12 cellular contexts compared by ENCODE assay signal in the genomic region with DNA sequence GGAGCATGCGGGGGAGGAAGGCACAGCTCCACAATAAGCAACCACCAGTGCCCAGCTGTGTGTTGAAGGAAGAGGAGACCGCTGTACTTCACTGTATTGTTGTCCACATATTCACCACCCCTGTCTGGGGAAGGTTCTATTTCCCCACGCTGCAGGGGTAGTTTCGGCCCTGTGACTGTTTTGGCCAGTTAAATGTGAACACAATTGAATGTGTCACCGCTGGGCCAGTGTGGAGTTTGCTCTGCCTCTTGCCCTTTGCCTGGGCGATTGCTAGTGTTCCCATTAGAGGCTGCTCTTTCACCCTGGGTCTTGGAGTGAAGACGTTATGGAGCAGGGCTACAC. TPM values are rescaled to one million over a fixed set of nuclear protein-coding genes. Genes with fewer than 3 reads are reported as not detected.
DNase-seq lines count a peak whose midpoint lies in the region; ATAC-seq and TF ChIP-seq lines count a peak whose summit lies in the region.
"Had no signal": no experiment of that assay in that cellular context is flagged by ENCODE, and none has a peak within 500 bp of the region (broad histone marks: within the 10 kb centered on the region; RNA-seq: fewer than 3 reads in every experiment).

No MANE protein-coding gene starts in this region.

- H3K4me3 ChIP-seq in mammary epithelial cell (replicated peaks in 1 of 3; ENCODE audit: insufficient read depth in 1 of 3, low read depth in 2 of 3, low read length in 3 of 3) (no peak overlapping the region), iPS-20b (ENCODE audit: low read length) (no peak overlapping the region), gastrocnemius medialis (no peak overlapping the region)
- H3K4me3 ChIP-seq: GM12878 had no signal

- H3K9me3 ChIP-seq in mammary epithelial cell (replicated peaks; ENCODE audit: insufficient read depth, low read length) (no peaks in the 10 kb centered on the region), iPS-20b (ENCODE audit: insufficient read depth, low read depth, low read length) (no peaks in the 10 kb centered on the region), gastrocnemius medialis (no peaks in the 10 kb centered on the region)

- no peak overlapping the region for H2AFZ ChIP-seq in mammary epithelial cell (ENCODE audit: low read depth, low read length)

- intact Hi-C loops in mammary epithelial cell (cut with micrococcal nuclease) = loop anchor here (2.0 kb wide), 1 partner anchor 33 kb away; the partner anchor contains the start of gene UBE4B
- intact Hi-C loops in gastrocnemius medialis (cut with DNase I; ENCODE audit: low total_unique reads) = loop anchor here (5.0 kb wide), 2 partner anchors 42 to 247 kb away; no protein-coding TSS in a partner anchor

- H3K36me3 ChIP-seq in mammary epithelial cell (ENCODE audit: insufficient read depth, low read length) = no peaks in the 10 kb centered on the region
- H3K36me3 ChIP-seq in iPS-20b (ENCODE audit: insufficient read depth, low read depth, low read length) = no peaks in the 10 kb centered on the region
- no peaks in the 10 kb centered on the region for H3K36me3 ChIP-seq in gastrocnemius medialis

- no peak for TF ChIP-seq POLR2A in gastrocnemius medialis (IDR thresholded peaks at IDR 0.05)

- H3K27me3 ChIP-seq in mammary epithelial cell (ENCODE audit: insufficient read depth, low read length) (no peaks in the 10 kb centered on the region), iPS-20b (ENCODE audit: insufficient read depth, low read length) (no peaks in the 10 kb centered on the region), gastrocnemius medialis (no peaks in the 10 kb centered on the region)

- peaks cover 70% of the 10 kb centered on the region for H3K79me2 ChIP-seq in mammary epithelial cell (ENCODE audit: insufficient read depth, low read length)

- H4K20me1 ChIP-seq in mammary epithelial cell (ENCODE audit: insufficient read depth, low read length) = no peaks in the 10 kb centered on the region

- CTCF ChIA-PET in mammary epithelial cell (lab: Charles Lee; ENCODE audit: low non-redundant PET) = no interaction called here

- H3K4me1 ChIP-seq in mammary epithelial cell (ENCODE audit: insufficient read depth, low read length) = peaks cover 50% of the 10 kb centered on the region
- H3K4me1 ChIP-seq in iPS-20b (ENCODE audit: insufficient read depth, low read length) = peaks cover 8% of the 10 kb centered on the region; the same call in 1 of the 2 replicates
- peaks cover 38 to 50% of the 10 kb centered on the region in 2 donors for H3K4me1 ChIP-seq in gastrocnemius medialis

- DNase-seq in Kasumi-1 (lab: John Stamatoyannopoulos, UW) (peak; percentile 46 to 52), mammary epithelial cell (no peak), gastrocnemius medialis (peak in 1 of 2 donors; percentile 19), omental fat pad (ENCODE audit: low spot score) (no peak), NCI-H774 (lab: John Stamatoyannopoulos, UW) (no peak)
- no peak for DNase-seq in stimulated activated CD4-positive, alpha-beta T cell treated with anti-CD3 and anti-CD28 coated beads, Interleukin-2, amount 100 ng/mL, for 24 hours
- DNase-seq in activated CD4-positive, alpha-beta T cell treated with anti-CD3 and anti-CD28 coated beads, Interleukin-2, amount 50 U/mL, for 1 hour = no peak
- DNase-seq: CD8-positive, alpha-beta memory T cell; left cardiac atrium had no signal

- dilution Hi-C loops in mammary epithelial cell (cut with HindIII; ENCODE audit: low sequenced_read_pairs) = no loop called here

- no TSS peak for BruUV-seq in mammary epithelial cell (replicated peaks; lab: Mats Ljungman, UMichigan)

- ATAC-seq in gastrocnemius medialis = peak in 1 of 2 donors; percentile 35
- no peak for ATAC-seq in omental fat pad (ENCODE audit: low FRiP score)
- ATAC-seq: GM12878 had no signal

- H3K27ac ChIP-seq in mammary epithelial cell (ENCODE audit: insufficient read depth, low read depth, low read length) (peak overlapping the region; percentile 92), iPS-20b (ENCODE audit: low read length) (no peak overlapping the region), gastrocnemius medialis (peak overlapping the region; percentile 58 to 84 (median 82))
- H3K27ac ChIP-seq: VCaP had no signal

- 86% methylated on average over 7 of the region's 7 CpGs for WGBS in mammary epithelial cell (ENCODE audit: low coverage, missing lambda C conversion rate)

- H3K9ac ChIP-seq in mammary epithelial cell (ENCODE audit: insufficient read depth, low read length) (no peak overlapping the region), iPS-20b (ENCODE audit: low read depth, low read length) (peak overlapping the region; percentile 4; the same call in 1 of the 2 replicates)

- in situ Hi-C loops in mammary epithelial cell (cut with MboI; ENCODE audit: low sequenced_read_pairs in 2 of 2) (no loop called here), gastrocnemius medialis (cut with MboI; ENCODE audit: low sequenced_read_pairs in 4 of 4) (no loop called here)

- TF ChIP-seq CTCF in mammary epithelial cell (conservative IDR thresholded peaks at IDR 0.05 in 1 of 2, IDR thresholded peaks at IDR 0.05 in 1 of 2; ENCODE audit: extremely low read depth in 1 of 2, insufficient read depth in 1 of 2, low read depth in 1 of 2, low read length in 2 of 2) = no peak
- no peak for TF ChIP-seq CTCF in gastrocnemius medialis (IDR thresholded peaks at IDR 0.05 in 4 of 5, conservative IDR thresholded peaks at IDR 0.05 in 1 of 5)
- TF ChIP-seq CTCF in omental fat pad (IDR thresholded peaks at IDR 0.05) = no peak

- H3K4me2 ChIP-seq in mammary epithelial cell (ENCODE audit: insufficient read depth, low read depth, low read length) = no peak overlapping the region

RNA-seq across cellular contexts. Expression of gene UBE4B, which starts 32.6 kb away (rescaled TPM):
- total RNA-seq in mammary epithelial cell (10 to 100 TPM; 34.7 to 47.2 TPM), gastrocnemius medialis (100 to 1,000 TPM in 2 of 4 donors, 10 to 100 TPM in 2; 42.6 to 143 (median 98.2) TPM), omental fat pad (10 to 100 TPM; 33.3 to 58.4 (median 46.1) TPM)
- 17.4 TPM for polyA plus RNA-seq in mammary epithelial cell
- polyA minus RNA-seq in mammary epithelial cell = 114 TPM

Comparison
In these comparisons a context has a peak if more than half of its experiments do, and no peak if none do; other contexts are left out.
1. DNase-seq: peak in Kasumi-1 (2 of 2); none in mammary epithelial cell (single experiment), omental fat pad (single experiment), stimulated activated CD4-positive, alpha-beta T cell treated with anti-CD3 and anti-CD28 coated beads, Interleukin-2, amount 100 ng/mL, for 24 hours (0 of 2), NCI-H774 (single experiment) and activated CD4-positive, alpha-beta T cell treated with anti-CD3 and anti-CD28 coated beads, Interleukin-2, amount 50 U/mL, for 1 hour (single experiment).